ENCODE assay signal across 14 cellular contexts in genomic region chr14:55718551-55718950, GRCh38.
DNase-seq lines count a peak whose midpoint lies in the region; ATAC-seq and TF ChIP-seq lines count a peak whose summit lies in the region.
"Had no signal": no experiment of that assay in that cellular context is flagged by ENCODE, and none has a peak within 500 bp of the region (broad histone marks: within the 10 kb centered on the region; RNA-seq: fewer than 3 reads in every experiment).

No MANE protein-coding gene starts in this region.

- no peak for TF ChIP-seq CTCF in A673 (conservative IDR thresholded peaks at IDR 0.05; ENCODE audit: low read depth, low read length)

- no peaks in the 10 kb centered on the region for H3K27me3 ChIP-seq in A673 (replicated peaks; ENCODE audit: insufficient read depth, low read depth, low read length, poor library complexity)
- H3K27me3 ChIP-seq: BLaER1 treated with 17β-estradiol and CSF1 and Interleukin-3, amounts not matched to agents 10 nM and 100 nM had no signal

- no peaks in the 10 kb centered on the region for H3K4me1 Mint-ChIP-seq in stimulated activated effector memory CD8-positive, alpha-beta T cell treated with anti-CD3 and anti-CD28 coated beads, Interleukin-12 subunit alpha, Interleukin-12 subunit beta, amount 100 ng/mL, for 72 hours
- H3K4me1 Mint-ChIP-seq: CD4-positive, CD25-positive, alpha-beta regulatory T cell had no signal

- POLR2A ChIA-PET in A673 (lab: Charles Lee; ENCODE audit: low non-redundant PET), result interaction anchor here (0.7 kb wide), 1 partner anchor 38 kb away, joined by 3 read pairs; no protein-coding TSS in a partner anchor

- CTCF ChIA-PET in A673 (lab: Charles Lee), result interaction anchor here (0.6 to 0.8 kb wide), 2 partner anchors 9 to 27 kb away, joined by 3 to 4 read pairs; no protein-coding TSS in a partner anchor

- H3K36me3 ChIP-seq in A673 (ENCODE audit: insufficient read depth, low read length, poor library complexity, severe bottlenecking), result no peaks in the 10 kb centered on the region
- H3K36me3 ChIP-seq: BLaER1 treated with 17β-estradiol and CSF1 and Interleukin-3, amounts not matched to agents 10 nM and 100 nM had no signal

- H3K4me3 Mint-ChIP-seq in stimulated activated effector memory CD8-positive, alpha-beta T cell treated with anti-CD3 and anti-CD28 coated beads, Interleukin-12 subunit alpha, Interleukin-12 subunit beta, amount 100 ng/mL, for 72 hours, result no peak overlapping the region
- H3K4me3 Mint-ChIP-seq: CD4-positive, CD25-positive, alpha-beta regulatory T cell; GM23338 had no signal

- no peaks in the 10 kb centered on the region for H3K9me3 ChIP-seq in A673 (ENCODE audit: low read depth, low read length, poor library complexity, severe bottlenecking)

- peaks cover 40% of the 10 kb centered on the region for H3K4me1 ChIP-seq in A673 (ENCODE audit: insufficient read depth, low read length, poor library complexity, severe bottlenecking)

- no TSS peak for BruUV-seq in A673 (replicated peaks; lab: Mats Ljungman, UMichigan)

- no peak for ATAC-seq in stimulated activated effector memory CD8-positive, alpha-beta T cell treated with anti-CD3 and anti-CD28 coated beads, Interleukin-12 subunit alpha, Interleukin-12 subunit beta, amount 100 ng/mL, for 72 hours
- ATAC-seq: GM23338 had no signal

- H3K27ac ChIP-seq in A673 (ENCODE audit: low read depth, low read length, poor library complexity, severe bottlenecking), result peak overlapping the region; percentile 70
- H3K27ac ChIP-seq: 22Rv1; BLaER1 treated with 17β-estradiol and CSF1 and Interleukin-3, amounts not matched to agents 10 nM and 100 nM had no signal

- DNase-seq in DMS 273 (lab: John Stamatoyannopoulos, UW; ENCODE audit: unreplicated experiment), result peak; percentile 18
- no peak for DNase-seq in DMS 273 treated with DMSO at 0.1 percent for 48 hours (lab: John Stamatoyannopoulos, UW)
- peak; percentile 43 for DNase-seq in A673 (ENCODE audit: low spot score)
- DNase-seq in glomerular visceral epithelial cell (ENCODE audit: extremely low spot score), result peak; percentile 41
- DNase-seq in stimulated activated effector memory CD8-positive, alpha-beta T cell treated with anti-CD3 and anti-CD28 coated beads, Interleukin-12 subunit alpha, Interleukin-12 subunit beta, amount 100 ng/mL, for 72 hours (ENCODE audit: low spot score in 2 of 2), result no peak
- DNase-seq in GDM1 (lab: John Stamatoyannopoulos, UW), result no peak
- no peak for DNase-seq in NCI-H187 treated with DMSO at 0.1 percent for 48 hours (lab: John Stamatoyannopoulos, UW)
- DNase-seq: CD4-positive, CD25-positive, alpha-beta regulatory T cell; H7; KG1 had no signal

- no peaks in the 10 kb centered on the region for H3K36me3 Mint-ChIP-seq in stimulated activated effector memory CD8-positive, alpha-beta T cell treated with anti-CD3 and anti-CD28 coated beads, Interleukin-12 subunit alpha, Interleukin-12 subunit beta, amount 100 ng/mL, for 72 hours
- H3K36me3 Mint-ChIP-seq: CD4-positive, CD25-positive, alpha-beta regulatory T cell; IgD-negative memory B cell had no signal

- peak overlapping the region; percentile 48 for H3K27ac Mint-ChIP-seq in stimulated activated effector memory CD8-positive, alpha-beta T cell treated with anti-CD3 and anti-CD28 coated beads, Interleukin-12 subunit alpha, Interleukin-12 subunit beta, amount 100 ng/mL, for 72 hours
- H3K27ac Mint-ChIP-seq: CD4-positive, CD25-positive, alpha-beta regulatory T cell; GM23338 had no signal

- no peak overlapping the region for H3K4me3 ChIP-seq in A673 (ENCODE audit: low read depth, low read length, poor library complexity, severe bottlenecking)
- H3K4me3 ChIP-seq: BLaER1 treated with 17β-estradiol and CSF1 and Interleukin-3, amounts not matched to agents 10 nM and 100 nM; GM23338 had no signal

- no peaks in the 10 kb centered on the region for H3K9me3 Mint-ChIP-seq in stimulated activated effector memory CD8-positive, alpha-beta T cell treated with anti-CD3 and anti-CD28 coated beads, Interleukin-12 subunit alpha, Interleukin-12 subunit beta, amount 100 ng/mL, for 72 hours
- H3K9me3 Mint-ChIP-seq: GM23338, IgD-negative memory B cell had no signal

- intact Hi-C loops in A673 (cut with micrococcal nuclease; ENCODE audit: unreplicated experiment), result loop anchor here (5.0 kb wide), 1 partner anchor 399 kb away; the partner anchor contains the start of gene PELI2

Comparison
In these comparisons a context has a peak if more than half of its experiments do, and no peak if none do; other contexts are left out.
1. DNase-seq: peak in DMS 273 (single experiment), A673 (single experiment) and glomerular visceral epithelial cell (single experiment); none in DMS 273 treated with DMSO at 0.1 percent for 48 hours (single experiment), stimulated activated effector memory CD8-positive, alpha-beta T cell treated with anti-CD3 and anti-CD28 coated beads, Interleukin-12 subunit alpha, Interleukin-12 subunit beta, amount 100 ng/mL, for 72 hours (0 of 2), GDM1 (single experiment) and NCI-H187 treated with DMSO at 0.1 percent for 48 hours (single experiment).